In the genomic region with DNA sequence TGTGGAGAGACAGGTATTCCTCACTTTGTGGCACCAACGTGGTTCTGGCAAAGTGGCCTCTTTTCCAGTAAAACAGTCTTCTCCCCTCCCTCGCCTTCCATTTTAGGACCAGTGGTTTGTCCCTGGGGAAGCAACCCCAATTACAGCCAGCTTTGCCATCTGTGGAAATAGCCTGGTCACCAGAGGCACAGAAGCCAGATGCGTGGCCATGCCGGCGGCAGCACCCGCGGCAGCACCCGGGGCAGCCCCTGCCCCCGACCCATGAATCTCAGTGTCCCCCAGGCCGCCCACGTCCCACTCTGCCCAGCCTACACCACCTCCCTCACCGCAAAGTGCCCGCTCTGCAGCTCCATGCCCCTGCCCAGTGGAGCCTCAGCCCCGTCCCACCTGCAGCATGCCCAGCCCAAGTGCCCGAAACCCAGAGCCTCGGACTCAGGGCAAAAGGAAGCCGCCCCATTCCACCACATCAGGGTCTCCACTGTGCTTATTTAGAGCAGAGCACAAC, we compare ENCODE assay signal across 21 cellular contexts.
DNase-seq lines count a peak whose midpoint lies in the region; ATAC-seq and TF ChIP-seq lines count a peak whose summit lies in the region.
"Had no signal": no experiment of that assay in that cellular context is flagged by ENCODE, and none has a peak within 500 bp of the region (broad histone marks: within the 10 kb centered on the region; RNA-seq: fewer than 3 reads in every experiment).

No MANE protein-coding gene starts in this region.

- no peaks in the 10 kb centered on the region for H3K4me1 Mint-ChIP-seq in activated naive CD4-positive, alpha-beta T cell treated with anti-CD3 and anti-CD28 coated beads for 36 hours (ENCODE audit: low read depth)
- H3K4me1 Mint-ChIP-seq: central memory CD8-positive, alpha-beta T cell had no signal

- ATAC-seq in upper lobe of right lung (no peak), HG02884 (IDR thresholded peaks at IDR 0.05; ENCODE audit: unreplicated experiment) (no peak), GM18520 (IDR thresholded peaks at IDR 0.05; ENCODE audit: unreplicated experiment) (no peak)
- ATAC-seq: HCT116 had no signal

- no peaks in the 10 kb centered on the region for H3K9me2 ChIP-seq in hepatocyte (replicated peaks; ENCODE audit: insufficient read depth)

- H3K9me3 ChIP-seq in hepatocyte (ENCODE audit: low read depth) = no peaks in the 10 kb centered on the region
- no peaks in the 10 kb centered on the region for H3K9me3 ChIP-seq in upper lobe of right lung

- H2AFZ ChIP-seq in hepatocyte = no peak overlapping the region
- H2AFZ ChIP-seq: PC-9 had no signal

- DNase-seq in activated naive CD4-positive, alpha-beta T cell treated with anti-CD3 and anti-CD28 coated beads, Interleukin-2, amount 50 U/mL, for 16 hours = peak; percentile 1
- no peak for DNase-seq in activated naive CD4-positive, alpha-beta T cell treated with anti-CD3 and anti-CD28 coated beads for 36 hours
- DNase-seq in hepatocyte (ENCODE audit: low spot score) (no peak), posterior vena cava (ENCODE audit: low spot score) (peak; percentile 80), upper lobe of right lung (peak; percentile 60), amniotic stem cell (lab: John Stamatoyannopoulos, UW) (no peak)
- DNase-seq: activated CD4-positive, alpha-beta T cell treated with anti-CD3 and anti-CD28 coated beads, Interleukin-2, amount 10 ng/mL, durations not matched to agents 7 days and 5 days; CD4-positive, alpha-beta T cell; NCI-H187; NCI-H510A treated with DMSO at 0.1 percent for 48 hours; PC-9; stimulated activated CD4-positive, alpha-beta T cell treated with anti-CD3 and anti-CD28 coated beads, Interleukin-4, amount 100 ng/mL, for 24 hours; stimulated activated CD8-positive, alpha-beta memory T cell treated with anti-CD3 and anti-CD28 coated beads, Interleukin-4, amount 100 ng/mL, for 48 hours had no signal

- H3K4me2 ChIP-seq in hepatocyte = no peak overlapping the region
- H3K4me2 ChIP-seq: PC-9 had no signal

- H3K4me3 ChIP-seq in hepatocyte = no peak overlapping the region
- H3K4me3 ChIP-seq in upper lobe of right lung = no peak overlapping the region
- H3K4me3 ChIP-seq: lung, MG63, PC-9 had no signal

- no peak for TF ChIP-seq CTCF in hepatocyte (IDR thresholded peaks at IDR 0.05; ENCODE audit: poor library complexity)
- TF ChIP-seq CTCF in upper lobe of right lung (IDR thresholded peaks at IDR 0.05) = no peak

- no peaks in the 10 kb centered on the region for H3K36me3 Mint-ChIP-seq in activated naive CD4-positive, alpha-beta T cell treated with anti-CD3 and anti-CD28 coated beads for 36 hours (ENCODE audit: low read depth)
- H3K36me3 Mint-ChIP-seq: activated naive CD8-positive, alpha-beta T cell had no signal

- CTCF ChIA-PET in activated naive CD4-positive, alpha-beta T cell treated with anti-CD3 and anti-CD28 coated beads for 36 hours (lab: Charles Lee) = no interaction called here

- intact Hi-C loops in activated naive CD4-positive, alpha-beta T cell treated with anti-CD3 and anti-CD28 coated beads for 36 hours (cut with micrococcal nuclease) = no loop called here
- intact Hi-C loops in posterior vena cava (cut with DNase I) = no loop called here
- intact Hi-C loops in upper lobe of right lung (cut with DNase I) = no loop called here

- peaks cover 13% of the 10 kb centered on the region for H3K4me1 ChIP-seq in hepatocyte (ENCODE audit: insufficient read depth)
- no peaks in the 10 kb centered on the region for H3K4me1 ChIP-seq in upper lobe of right lung

- no peak overlapping the region for H3K27ac Mint-ChIP-seq in activated naive CD4-positive, alpha-beta T cell treated with anti-CD3 and anti-CD28 coated beads for 36 hours
- H3K27ac Mint-ChIP-seq: activated CD4-positive, alpha-beta T cell treated with anti-CD3 and anti-CD28 coated beads, Interleukin-2, amount 10 ng/mL, durations not matched to agents 7 days and 5 days; activated naive CD8-positive, alpha-beta T cell; CD4-positive, alpha-beta T cell had no signal

- H3K79me2 ChIP-seq in hepatocyte = no peaks in the 10 kb centered on the region

- H3K27ac ChIP-seq in hepatocyte (peak overlapping the region; percentile 41), upper lobe of right lung (no peak overlapping the region)
- H3K27ac ChIP-seq: PC-9 had no signal

- H3K27me3 ChIP-seq in hepatocyte = no peaks in the 10 kb centered on the region
- peaks cover 5% of the 10 kb centered on the region for H3K27me3 ChIP-seq in upper lobe of right lung
- H3K27me3 ChIP-seq: MG63 had no signal

- H3K4me3 Mint-ChIP-seq in activated naive CD4-positive, alpha-beta T cell treated with anti-CD3 and anti-CD28 coated beads for 36 hours = no peak overlapping the region
- H3K4me3 Mint-ChIP-seq: activated CD4-positive, alpha-beta T cell treated with anti-CD3 and anti-CD28 coated beads, Interleukin-2, amount 10 ng/mL, durations not matched to agents 7 days and 5 days; activated naive CD8-positive, alpha-beta T cell; CD4-positive, alpha-beta T cell; central memory CD8-positive, alpha-beta T cell; nephron progenitor cell had no signal

- H4K20me1 ChIP-seq in hepatocyte (ENCODE audit: insufficient read depth, poor library complexity, severe bottlenecking) = no peaks in the 10 kb centered on the region

- H3K9me3 Mint-ChIP-seq in activated naive CD4-positive, alpha-beta T cell treated with anti-CD3 and anti-CD28 coated beads for 36 hours = peaks cover 4% of the 10 kb centered on the region
- H3K9me3 Mint-ChIP-seq: CD4-positive, alpha-beta T cell; central memory CD8-positive, alpha-beta T cell had no signal

- 95% methylated on average over 13 of the region's 17 CpGs for WGBS in hepatocyte (ENCODE audit: low lambda C conversion rate, missing lambda C conversion rate)

- no peaks in the 10 kb centered on the region for H3K27me3 Mint-ChIP-seq in activated naive CD4-positive, alpha-beta T cell treated with anti-CD3 and anti-CD28 coated beads for 36 hours (ENCODE audit: low read depth)

- H3K36me3 ChIP-seq in hepatocyte (replicated peaks; ENCODE audit: insufficient read depth, low read depth) (no peaks in the 10 kb centered on the region), upper lobe of right lung (no peaks in the 10 kb centered on the region)
- H3K36me3 ChIP-seq: MG63 had no signal

Comparison
In these comparisons a context has a peak if more than half of its experiments do, and no peak if none do; other contexts are left out.
1. DNase-seq: peak in activated naive CD4-positive, alpha-beta T cell treated with anti-CD3 and anti-CD28 coated beads, Interleukin-2, amount 50 U/mL, for 16 hours (single experiment), posterior vena cava (single experiment) and upper lobe of right lung (single experiment); none in activated naive CD4-positive, alpha-beta T cell treated with anti-CD3 and anti-CD28 coated beads for 36 hours (single experiment), hepatocyte (single experiment) and amniotic stem cell (single experiment).